In the genomic region with DNA sequence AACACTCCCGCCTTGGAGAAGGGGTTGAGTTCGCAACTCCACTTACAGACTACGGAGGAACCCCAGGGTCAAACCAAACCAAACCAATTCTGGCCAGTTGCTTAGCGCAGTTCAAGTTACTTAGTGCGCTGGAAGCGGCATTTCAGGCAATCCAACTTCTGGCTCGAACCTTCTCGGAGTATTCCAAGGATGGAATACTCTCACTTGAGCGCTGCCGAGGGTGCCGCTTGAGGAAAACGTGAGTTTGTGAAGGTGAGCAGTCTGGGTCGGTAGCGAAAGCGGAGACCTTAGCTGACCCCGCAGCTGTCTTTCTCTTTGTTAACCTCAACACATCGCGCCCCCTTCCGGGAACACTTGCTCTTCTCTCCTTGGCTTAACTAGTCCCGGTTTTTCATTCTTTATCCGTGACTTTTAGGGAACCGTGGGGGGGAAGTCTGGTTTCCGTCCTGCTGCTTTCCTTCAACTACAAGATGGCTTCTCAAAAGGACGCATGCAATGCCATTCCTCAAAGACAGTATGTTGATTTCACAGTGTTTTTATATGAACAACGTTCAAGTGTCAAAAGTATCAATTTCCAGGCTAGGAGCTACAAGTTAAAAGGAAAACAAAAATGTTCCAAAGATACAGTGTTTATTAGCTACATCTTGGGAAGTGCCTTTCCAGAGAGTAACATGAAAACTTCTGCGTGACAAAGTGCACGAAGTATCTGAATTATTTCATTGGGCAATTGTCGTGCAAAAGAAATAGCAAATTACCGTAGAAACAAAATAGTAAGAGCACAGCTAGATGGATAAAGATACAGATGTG, we compare ENCODE assay signal across 1 cellular context.
A peak's percentile ranks its signal among the peaks of the same experiment; 100 is the strongest.
TF ChIP-seq lines count a peak whose summit lies in the region.

No MANE protein-coding gene starts in this region.

TF ChIP-seq in GM12878, 131 proteins besides CTCF, POLR2A, EP300 and RAD21 (continued from another document):
- TF ChIP-seq, protein P1, sequence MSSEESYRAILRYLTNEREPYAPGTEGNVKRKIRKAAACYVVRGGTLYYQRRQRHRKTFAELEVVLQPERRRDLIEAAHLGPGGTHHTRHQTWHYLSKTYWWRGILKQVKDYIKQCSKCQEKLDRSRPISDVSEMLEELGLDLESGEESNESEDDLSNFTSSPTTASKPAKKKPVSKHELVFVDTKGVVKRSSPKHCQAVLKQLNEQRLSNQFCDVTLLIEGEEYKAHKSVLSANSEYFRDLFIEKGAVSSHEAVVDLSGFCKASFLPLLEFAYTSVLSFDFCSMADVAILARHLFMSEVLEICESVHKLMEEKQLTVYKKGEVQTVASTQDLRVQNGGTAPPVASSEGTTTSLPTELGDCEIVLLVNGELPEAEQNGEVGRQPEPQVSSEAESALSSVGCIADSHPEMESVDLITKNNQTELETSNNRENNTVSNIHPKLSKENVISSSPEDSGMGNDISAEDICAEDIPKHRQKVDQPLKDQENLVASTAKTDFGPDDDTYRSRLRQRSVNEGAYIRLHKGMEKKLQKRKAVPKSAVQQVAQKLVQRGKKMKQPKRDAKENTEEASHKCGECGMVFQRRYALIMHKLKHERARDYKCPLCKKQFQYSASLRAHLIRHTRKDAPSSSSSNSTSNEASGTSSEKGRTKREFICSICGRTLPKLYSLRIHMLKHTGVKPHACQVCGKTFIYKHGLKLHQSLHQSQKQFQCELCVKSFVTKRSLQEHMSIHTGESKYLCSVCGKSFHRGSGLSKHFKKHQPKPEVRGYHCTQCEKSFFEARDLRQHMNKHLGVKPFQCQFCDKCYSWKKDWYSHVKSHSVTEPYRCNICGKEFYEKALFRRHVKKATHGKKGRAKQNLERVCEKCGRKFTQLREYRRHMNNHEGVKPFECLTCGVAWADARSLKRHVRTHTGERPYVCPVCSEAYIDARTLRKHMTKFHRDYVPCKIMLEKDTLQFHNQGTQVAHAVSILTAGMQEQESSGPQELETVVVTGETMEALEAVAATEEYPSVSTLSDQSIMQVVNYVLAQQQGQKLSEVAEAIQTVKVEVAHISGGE (CRISPR knock-in tag; IDR thresholded peaks at IDR 0.05): no peak
- TF ChIP-seq NR2C2 (IDR thresholded peaks at IDR 0.05; ENCODE audit: borderline replicate concordance, control insufficient read depth, insufficient read length, low read depth): no peak
- no peak for TF ChIP-seq ASH2L (IDR thresholded peaks at IDR 0.05; ENCODE audit: borderline replicate concordance, low read depth)
- no peak for TF ChIP-seq NFXL1 (IDR thresholded peaks at IDR 0.05; ENCODE audit: borderline replicate concordance)
- TF ChIP-seq SPI1 (IDR thresholded peaks at IDR 0.05; ENCODE audit: borderline replicate concordance, insufficient read depth, low read depth, low read length): 0 out of 2 replicates have a peak, but pooled peaks have one; percentile 24
- no peak for TF ChIP-seq FOS (IDR thresholded peaks at IDR 0.05; ENCODE audit: borderline replicate concordance, extremely low read depth, insufficient read length)
- TF ChIP-seq, protein P2, sequence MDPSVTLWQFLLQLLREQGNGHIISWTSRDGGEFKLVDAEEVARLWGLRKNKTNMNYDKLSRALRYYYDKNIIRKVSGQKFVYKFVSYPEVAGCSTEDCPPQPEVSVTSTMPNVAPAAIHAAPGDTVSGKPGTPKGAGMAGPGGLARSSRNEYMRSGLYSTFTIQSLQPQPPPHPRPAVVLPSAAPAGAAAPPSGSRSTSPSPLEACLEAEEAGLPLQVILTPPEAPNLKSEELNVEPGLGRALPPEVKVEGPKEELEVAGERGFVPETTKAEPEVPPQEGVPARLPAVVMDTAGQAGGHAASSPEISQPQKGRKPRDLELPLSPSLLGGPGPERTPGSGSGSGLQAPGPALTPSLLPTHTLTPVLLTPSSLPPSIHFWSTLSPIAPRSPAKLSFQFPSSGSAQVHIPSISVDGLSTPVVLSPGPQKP (IDR thresholded peaks at IDR 0.05; ENCODE audit: low read depth, low read length): peak; percentile 16; the same call in 1 of the 2 replicates
- TF ChIP-seq TARDBP (IDR thresholded peaks at IDR 0.05; ENCODE audit: borderline replicate concordance): no peak
- TF ChIP-seq, protein P3, sequence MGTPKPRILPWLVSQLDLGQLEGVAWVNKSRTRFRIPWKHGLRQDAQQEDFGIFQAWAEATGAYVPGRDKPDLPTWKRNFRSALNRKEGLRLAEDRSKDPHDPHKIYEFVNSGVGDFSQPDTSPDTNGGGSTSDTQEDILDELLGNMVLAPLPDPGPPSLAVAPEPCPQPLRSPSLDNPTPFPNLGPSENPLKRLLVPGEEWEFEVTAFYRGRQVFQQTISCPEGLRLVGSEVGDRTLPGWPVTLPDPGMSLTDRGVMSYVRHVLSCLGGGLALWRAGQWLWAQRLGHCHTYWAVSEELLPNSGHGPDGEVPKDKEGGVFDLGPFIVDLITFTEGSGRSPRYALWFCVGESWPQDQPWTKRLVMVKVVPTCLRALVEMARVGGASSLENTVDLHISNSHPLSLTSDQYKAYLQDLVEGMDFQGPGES (IDR thresholded peaks at IDR 0.05): 0 out of 2 replicates have a peak, but pooled peaks have one; percentile 15
- TF ChIP-seq SP1 (IDR thresholded peaks at IDR 0.05; ENCODE audit: low read depth, low read length): no peak
- TF ChIP-seq RCOR1 (conservative IDR thresholded peaks at IDR 0.05; ENCODE audit: low read depth, low read length): no peak
- peak; percentile 56; the same call in 1 of the 2 replicates for TF ChIP-seq DPF2 (IDR thresholded peaks at IDR 0.05)
- TF ChIP-seq, protein P4, sequence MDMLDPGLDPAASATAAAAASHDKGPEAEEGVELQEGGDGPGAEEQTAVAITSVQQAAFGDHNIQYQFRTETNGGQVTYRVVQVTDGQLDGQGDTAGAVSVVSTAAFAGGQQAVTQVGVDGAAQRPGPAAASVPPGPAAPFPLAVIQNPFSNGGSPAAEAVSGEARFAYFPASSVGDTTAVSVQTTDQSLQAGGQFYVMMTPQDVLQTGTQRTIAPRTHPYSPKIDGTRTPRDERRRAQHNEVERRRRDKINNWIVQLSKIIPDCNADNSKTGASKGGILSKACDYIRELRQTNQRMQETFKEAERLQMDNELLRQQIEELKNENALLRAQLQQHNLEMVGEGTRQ (IDR thresholded peaks at IDR 0.05; ENCODE audit: borderline replicate concordance, low read depth, low read length): no peak
- no peak for TF ChIP-seq HCFC1 (IDR thresholded peaks at IDR 0.05; ENCODE audit: low read length)
- 0 out of 2 replicates have a peak, but pooled peaks have one; percentile 3 for TF ChIP-seq CHD1 (IDR thresholded peaks at IDR 0.05; ENCODE audit: low read depth, low read length)
- TF ChIP-seq SMAD5 (IDR thresholded peaks at IDR 0.05; ENCODE audit: low read depth): no peak
- TF ChIP-seq MEF2B (IDR thresholded peaks at IDR 0.05; ENCODE audit: partially characterized antibody, poor library complexity, severe bottlenecking): no peak
- peak; percentile 57; the same call in 1 of the 2 replicates for TF ChIP-seq TCF12 (IDR thresholded peaks at IDR 0.05; ENCODE audit: low read depth, low read length)
- no peak for TF ChIP-seq TCF3 (IDR thresholded peaks at IDR 0.05; ENCODE audit: borderline replicate concordance, insufficient read depth, low read depth, low read length)
- TF ChIP-seq, protein P5, sequence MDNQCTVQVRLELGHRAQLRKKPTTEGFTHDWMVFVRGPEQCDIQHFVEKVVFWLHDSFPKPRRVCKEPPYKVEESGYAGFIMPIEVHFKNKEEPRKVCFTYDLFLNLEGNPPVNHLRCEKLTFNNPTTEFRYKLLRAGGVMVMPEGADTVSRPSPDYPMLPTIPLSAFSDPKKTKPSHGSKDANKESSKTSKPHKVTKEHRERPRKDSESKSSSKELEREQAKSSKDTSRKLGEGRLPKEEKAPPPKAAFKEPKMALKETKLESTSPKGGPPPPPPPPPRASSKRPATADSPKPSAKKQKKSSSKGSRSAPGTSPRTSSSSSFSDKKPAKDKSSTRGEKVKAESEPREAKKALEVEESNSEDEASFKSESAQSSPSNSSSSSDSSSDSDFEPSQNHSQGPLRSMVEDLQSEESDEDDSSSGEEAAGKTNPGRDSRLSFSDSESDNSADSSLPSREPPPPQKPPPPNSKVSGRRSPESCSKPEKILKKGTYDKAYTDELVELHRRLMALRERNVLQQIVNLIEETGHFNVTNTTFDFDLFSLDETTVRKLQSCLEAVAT (IDR thresholded peaks at IDR 0.05): peak; percentile 50; the same call in 1 of the 2 replicates
